Comparison of ENCODE assay signal across 2 cellular contexts in the genomic region with DNA sequence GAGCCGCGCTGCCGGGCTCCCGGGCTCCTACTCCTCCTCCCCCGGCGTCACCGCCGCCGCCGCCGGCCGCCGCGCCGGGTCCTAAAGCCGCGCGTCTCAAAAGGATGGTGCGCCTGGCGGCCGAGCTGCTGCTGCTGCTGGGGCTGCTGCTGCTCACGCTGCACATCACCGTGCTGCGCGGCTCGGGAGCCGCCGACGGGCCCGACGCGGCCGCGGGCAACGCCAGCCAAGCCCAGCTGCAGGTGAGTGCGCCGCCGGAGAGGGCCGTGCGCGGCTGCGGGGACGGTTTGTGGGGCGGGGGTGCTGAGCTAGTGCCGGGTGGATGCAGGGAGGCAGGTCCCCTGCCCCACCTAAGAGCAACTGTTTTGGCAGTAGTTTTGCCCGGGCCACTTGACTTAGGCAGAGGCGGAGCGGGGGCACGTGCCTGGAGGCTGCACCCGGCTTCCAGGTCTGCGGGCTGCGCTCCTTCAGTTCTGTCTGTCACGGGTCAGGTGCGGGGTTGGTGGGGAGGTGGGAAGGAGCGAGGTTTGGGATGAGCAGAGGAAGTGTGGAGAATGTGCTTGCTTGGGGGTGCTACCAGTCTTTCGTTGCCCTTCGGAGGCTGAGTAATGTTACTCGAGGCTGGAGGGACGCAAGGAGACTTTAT.
A peak's percentile ranks its signal among the peaks of the same experiment; 100 is the strongest.
TF ChIP-seq lines count a peak whose summit lies in the region.

No MANE protein-coding gene starts in this region.

TF ChIP-seq in HEK293, 187 proteins besides CTCF, POLR2A, EP300 and RAD21 (continues in another document):
- TF ChIP-seq, protein P1, sequence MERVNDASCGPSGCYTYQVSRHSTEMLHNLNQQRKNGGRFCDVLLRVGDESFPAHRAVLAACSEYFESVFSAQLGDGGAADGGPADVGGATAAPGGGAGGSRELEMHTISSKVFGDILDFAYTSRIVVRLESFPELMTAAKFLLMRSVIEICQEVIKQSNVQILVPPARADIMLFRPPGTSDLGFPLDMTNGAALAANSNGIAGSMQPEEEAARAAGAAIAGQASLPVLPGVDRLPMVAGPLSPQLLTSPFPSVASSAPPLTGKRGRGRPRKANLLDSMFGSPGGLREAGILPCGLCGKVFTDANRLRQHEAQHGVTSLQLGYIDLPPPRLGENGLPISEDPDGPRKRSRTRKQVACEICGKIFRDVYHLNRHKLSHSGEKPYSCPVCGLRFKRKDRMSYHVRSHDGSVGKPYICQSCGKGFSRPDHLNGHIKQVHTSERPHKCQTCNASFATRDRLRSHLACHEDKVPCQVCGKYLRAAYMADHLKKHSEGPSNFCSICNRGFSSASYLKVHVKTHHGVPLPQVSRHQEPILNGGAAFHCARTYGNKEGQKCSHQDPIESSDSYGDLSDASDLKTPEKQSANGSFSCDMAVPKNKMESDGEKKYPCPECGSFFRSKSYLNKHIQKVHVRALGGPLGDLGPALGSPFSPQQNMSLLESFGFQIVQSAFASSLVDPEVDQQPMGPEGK (tag by site-specific recombination; IDR thresholded peaks at IDR 0.05) = 0 out of 2 replicates have a peak, but pooled peaks have one; percentile 27
- TF ChIP-seq ZSCAN23 (tag by site-specific recombination; IDR thresholded peaks at IDR 0.05) (no peak), ZNF658 (tag by site-specific recombination; IDR thresholded peaks at IDR 0.05) (no peak), ZBTB20 (tag by site-specific recombination; IDR thresholded peaks at IDR 0.05) (peak; percentile 85), KLF8 (tag by site-specific recombination; IDR thresholded peaks at IDR 0.05) (peak; percentile 19; the same call in 1 of the 2 replicates), ZNF624 (tag by site-specific recombination; IDR thresholded peaks at IDR 0.05) (no peak), ZFP41 (tag by site-specific recombination; IDR thresholded peaks at IDR 0.05; ENCODE audit: borderline replicate concordance) (no peak), ZNF274 (IDR thresholded peaks at IDR 0.05; ENCODE audit: low read length) (no peak), ZNF274 (tag by site-specific recombination; IDR thresholded peaks at IDR 0.05; ENCODE audit: borderline replicate concordance) (no peak), ZBTB17 (tag by site-specific recombination; IDR thresholded peaks at IDR 0.05) (peak; percentile 61; the same call in 1 of the 2 replicates), ZNF335 (tag by site-specific recombination; conservative IDR thresholded peaks at IDR 0.05) (peak; percentile 66), ZNF660 (tag by site-specific recombination; IDR thresholded peaks at IDR 0.05) (no peak), ZSCAN16 (tag by site-specific recombination; IDR thresholded peaks at IDR 0.05) (no peak), EGR2 (tag by site-specific recombination; IDR thresholded peaks at IDR 0.05; ENCODE audit: low read depth) (peak; percentile 78), ZFHX2 (tag by site-specific recombination; conservative IDR thresholded peaks at IDR 0.05) (peak; percentile 79), ZNF621 (tag by site-specific recombination; IDR thresholded peaks at IDR 0.05) (no peak), ZBTB1 (tag by site-specific recombination; IDR thresholded peaks at IDR 0.05) (no peak)
- TF ChIP-seq, protein P2, sequence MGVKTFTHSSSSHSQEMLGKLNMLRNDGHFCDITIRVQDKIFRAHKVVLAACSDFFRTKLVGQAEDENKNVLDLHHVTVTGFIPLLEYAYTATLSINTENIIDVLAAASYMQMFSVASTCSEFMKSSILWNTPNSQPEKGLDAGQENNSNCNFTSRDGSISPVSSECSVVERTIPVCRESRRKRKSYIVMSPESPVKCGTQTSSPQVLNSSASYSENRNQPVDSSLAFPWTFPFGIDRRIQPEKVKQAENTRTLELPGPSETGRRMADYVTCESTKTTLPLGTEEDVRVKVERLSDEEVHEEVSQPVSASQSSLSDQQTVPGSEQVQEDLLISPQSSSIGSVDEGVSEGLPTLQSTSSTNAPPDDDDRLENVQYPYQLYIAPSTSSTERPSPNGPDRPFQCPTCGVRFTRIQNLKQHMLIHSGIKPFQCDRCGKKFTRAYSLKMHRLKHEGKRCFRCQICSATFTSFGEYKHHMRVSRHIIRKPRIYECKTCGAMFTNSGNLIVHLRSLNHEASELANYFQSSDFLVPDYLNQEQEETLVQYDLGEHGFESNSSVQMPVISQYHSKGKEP (tag by site-specific recombination; IDR thresholded peaks at IDR 0.05) = 0 out of 2 replicates have a peak, but pooled peaks have one; percentile 43
- TF ChIP-seq, protein P3, sequence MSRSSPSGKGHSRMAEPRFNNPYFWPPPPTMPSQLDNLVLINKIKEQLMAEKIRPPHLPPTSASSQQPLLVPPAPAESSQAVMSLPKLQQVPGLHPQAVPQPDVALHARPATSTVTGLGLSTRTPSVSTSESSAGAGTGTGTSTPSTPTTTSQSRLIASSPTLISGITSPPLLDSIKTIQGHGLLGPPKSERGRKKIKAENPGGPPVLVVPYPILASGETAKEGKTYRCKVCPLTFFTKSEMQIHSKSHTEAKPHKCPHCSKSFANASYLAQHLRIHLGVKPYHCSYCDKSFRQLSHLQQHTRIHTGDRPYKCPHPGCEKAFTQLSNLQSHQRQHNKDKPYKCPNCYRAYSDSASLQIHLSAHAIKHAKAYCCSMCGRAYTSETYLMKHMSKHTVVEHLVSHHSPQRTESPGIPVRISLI (tag by site-specific recombination; IDR thresholded peaks at IDR 0.05) = no peak
- TF ChIP-seq, protein P4, sequence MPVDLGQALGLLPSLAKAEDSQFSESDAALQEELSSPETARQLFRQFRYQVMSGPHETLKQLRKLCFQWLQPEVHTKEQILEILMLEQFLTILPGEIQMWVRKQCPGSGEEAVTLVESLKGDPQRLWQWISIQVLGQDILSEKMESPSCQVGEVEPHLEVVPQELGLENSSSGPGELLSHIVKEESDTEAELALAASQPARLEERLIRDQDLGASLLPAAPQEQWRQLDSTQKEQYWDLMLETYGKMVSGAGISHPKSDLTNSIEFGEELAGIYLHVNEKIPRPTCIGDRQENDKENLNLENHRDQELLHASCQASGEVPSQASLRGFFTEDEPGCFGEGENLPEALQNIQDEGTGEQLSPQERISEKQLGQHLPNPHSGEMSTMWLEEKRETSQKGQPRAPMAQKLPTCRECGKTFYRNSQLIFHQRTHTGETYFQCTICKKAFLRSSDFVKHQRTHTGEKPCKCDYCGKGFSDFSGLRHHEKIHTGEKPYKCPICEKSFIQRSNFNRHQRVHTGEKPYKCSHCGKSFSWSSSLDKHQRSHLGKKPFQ (tag by site-specific recombination; IDR thresholded peaks at IDR 0.05) = no peak
- TF ChIP-seq, protein P5, sequence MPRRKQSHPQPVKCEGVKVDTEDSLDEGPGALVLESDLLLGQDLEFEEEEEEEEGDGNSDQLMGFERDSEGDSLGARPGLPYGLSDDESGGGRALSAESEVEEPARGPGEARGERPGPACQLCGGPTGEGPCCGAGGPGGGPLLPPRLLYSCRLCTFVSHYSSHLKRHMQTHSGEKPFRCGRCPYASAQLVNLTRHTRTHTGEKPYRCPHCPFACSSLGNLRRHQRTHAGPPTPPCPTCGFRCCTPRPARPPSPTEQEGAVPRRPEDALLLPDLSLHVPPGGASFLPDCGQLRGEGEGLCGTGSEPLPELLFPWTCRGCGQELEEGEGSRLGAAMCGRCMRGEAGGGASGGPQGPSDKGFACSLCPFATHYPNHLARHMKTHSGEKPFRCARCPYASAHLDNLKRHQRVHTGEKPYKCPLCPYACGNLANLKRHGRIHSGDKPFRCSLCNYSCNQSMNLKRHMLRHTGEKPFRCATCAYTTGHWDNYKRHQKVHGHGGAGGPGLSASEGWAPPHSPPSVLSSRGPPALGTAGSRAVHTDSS (tag by site-specific recombination; IDR thresholded peaks at IDR 0.05) = 0 out of 2 replicates have a peak, but pooled peaks have one; percentile 11

TF ChIP-seq in HepG2, 621 proteins besides CTCF, POLR2A, EP300 and RAD21 (continued from another document and continues in another):
- TF ChIP-seq, protein P6, sequence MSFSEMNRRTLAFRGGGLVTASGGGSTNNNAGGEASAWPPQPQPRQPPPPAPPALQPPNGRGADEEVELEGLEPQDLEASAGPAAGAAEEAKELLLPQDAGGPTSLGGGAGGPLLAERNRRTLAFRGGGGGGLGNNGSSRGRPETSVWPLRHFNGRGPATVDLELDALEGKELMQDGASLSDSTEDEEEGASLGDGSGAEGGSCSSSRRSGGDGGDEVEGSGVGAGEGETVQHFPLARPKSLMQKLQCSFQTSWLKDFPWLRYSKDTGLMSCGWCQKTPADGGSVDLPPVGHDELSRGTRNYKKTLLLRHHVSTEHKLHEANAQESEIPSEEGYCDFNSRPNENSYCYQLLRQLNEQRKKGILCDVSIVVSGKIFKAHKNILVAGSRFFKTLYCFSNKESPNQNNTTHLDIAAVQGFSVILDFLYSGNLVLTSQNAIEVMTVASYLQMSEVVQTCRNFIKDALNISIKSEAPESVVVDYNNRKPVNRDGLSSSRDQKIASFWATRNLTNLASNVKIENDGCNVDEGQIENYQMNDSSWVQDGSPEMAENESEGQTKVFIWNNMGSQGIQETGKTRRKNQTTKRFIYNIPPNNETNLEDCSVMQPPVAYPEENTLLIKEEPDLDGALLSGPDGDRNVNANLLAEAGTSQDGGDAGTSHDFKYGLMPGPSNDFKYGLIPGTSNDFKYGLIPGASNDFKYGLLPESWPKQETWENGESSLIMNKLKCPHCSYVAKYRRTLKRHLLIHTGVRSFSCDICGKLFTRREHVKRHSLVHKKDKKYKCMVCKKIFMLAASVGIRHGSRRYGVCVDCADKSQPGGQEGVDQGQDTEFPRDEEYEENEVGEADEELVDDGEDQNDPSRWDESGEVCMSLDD (CRISPR knock-in tag; IDR thresholded peaks at IDR 0.05; ENCODE audit: borderline replicate concordance) = no peak
- TF ChIP-seq, protein P7, sequence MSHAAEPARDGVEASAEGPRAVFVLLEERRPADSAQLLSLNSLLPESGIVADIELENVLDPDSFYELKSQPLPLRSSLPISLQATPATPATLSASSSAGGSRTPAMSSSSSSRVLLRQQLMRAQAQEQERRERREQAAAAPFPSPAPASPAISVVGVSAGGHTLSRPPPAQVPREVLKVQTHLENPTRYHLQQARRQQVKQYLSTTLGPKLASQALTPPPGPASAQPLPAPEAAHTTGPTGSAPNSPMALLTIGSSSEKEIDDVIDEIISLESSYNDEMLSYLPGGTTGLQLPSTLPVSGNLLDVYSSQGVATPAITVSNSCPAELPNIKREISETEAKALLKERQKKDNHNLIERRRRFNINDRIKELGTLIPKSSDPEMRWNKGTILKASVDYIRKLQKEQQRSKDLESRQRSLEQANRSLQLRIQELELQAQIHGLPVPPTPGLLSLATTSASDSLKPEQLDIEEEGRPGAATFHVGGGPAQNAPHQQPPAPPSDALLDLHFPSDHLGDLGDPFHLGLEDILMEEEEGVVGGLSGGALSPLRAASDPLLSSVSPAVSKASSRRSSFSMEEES (CRISPR knock-in tag; IDR thresholded peaks at IDR 0.05) = 0 out of 2 replicates have a peak, but pooled peaks have one; percentile 35
- TF ChIP-seq, protein P8, sequence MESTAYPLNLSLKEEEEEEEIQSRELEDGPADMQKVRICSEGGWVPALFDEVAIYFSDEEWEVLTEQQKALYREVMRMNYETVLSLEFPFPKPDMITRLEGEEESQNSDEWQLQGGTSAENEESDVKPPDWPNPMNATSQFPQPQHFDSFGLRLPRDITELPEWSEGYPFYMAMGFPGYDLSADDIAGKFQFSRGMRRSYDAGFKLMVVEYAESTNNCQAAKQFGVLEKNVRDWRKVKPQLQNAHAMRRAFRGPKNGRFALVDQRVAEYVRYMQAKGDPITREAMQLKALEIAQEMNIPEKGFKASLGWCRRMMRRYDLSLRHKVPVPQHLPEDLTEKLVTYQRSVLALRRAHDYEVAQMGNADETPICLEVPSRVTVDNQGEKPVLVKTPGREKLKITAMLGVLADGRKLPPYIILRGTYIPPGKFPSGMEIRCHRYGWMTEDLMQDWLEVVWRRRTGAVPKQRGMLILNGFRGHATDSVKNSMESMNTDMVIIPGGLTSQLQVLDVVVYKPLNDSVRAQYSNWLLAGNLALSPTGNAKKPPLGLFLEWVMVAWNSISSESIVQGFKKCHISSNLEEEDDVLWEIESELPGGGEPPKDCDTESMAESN (CRISPR knock-in tag; conservative IDR thresholded peaks at IDR 0.05) = peak; percentile 84
- TF ChIP-seq ZNF263 (CRISPR knock-in tag; IDR thresholded peaks at IDR 0.05) (peak; percentile 73), RFX5 (IDR thresholded peaks at IDR 0.05; ENCODE audit: low read depth, low read length) (0 out of 2 replicates have a peak, but pooled peaks have one; percentile 24), KLF6 (CRISPR knock-in tag; IDR thresholded peaks at IDR 0.05) (peak; percentile 63; the same call in 1 of the 2 replicates), ZNF652 (CRISPR knock-in tag; IDR thresholded peaks at IDR 0.05; ENCODE audit: borderline replicate concordance, low read depth) (no peak), HNF4A (CRISPR knock-in tag; IDR thresholded peaks at IDR 0.05) (no peak), TEAD3 (CRISPR knock-in tag; optimal IDR thresholded peaks at IDR 0.05; ENCODE audit: borderline replicate concordance) (no peak), MXD4 (CRISPR knock-in tag; IDR thresholded peaks at IDR 0.05) (no peak), HDAC6 (IDR thresholded peaks at IDR 0.05; ENCODE audit: low read depth, low read length) (no peak), THAP11 (CRISPR knock-in tag; IDR thresholded peaks at IDR 0.05) (no peak), SP140L (CRISPR knock-in tag; IDR thresholded peaks at IDR 0.05; ENCODE audit: borderline replicate concordance) (no peak), RAD51 (IDR thresholded peaks at IDR 0.05; ENCODE audit: borderline replicate concordance) (no peak), SNRNP70 (IDR thresholded peaks at IDR 0.05; ENCODE audit: low read depth, low read length) (no peak), ZNF350 (CRISPR knock-in tag; IDR thresholded peaks at IDR 0.05; ENCODE audit: borderline replicate concordance, low read depth) (no peak)
- TF ChIP-seq, protein P9, sequence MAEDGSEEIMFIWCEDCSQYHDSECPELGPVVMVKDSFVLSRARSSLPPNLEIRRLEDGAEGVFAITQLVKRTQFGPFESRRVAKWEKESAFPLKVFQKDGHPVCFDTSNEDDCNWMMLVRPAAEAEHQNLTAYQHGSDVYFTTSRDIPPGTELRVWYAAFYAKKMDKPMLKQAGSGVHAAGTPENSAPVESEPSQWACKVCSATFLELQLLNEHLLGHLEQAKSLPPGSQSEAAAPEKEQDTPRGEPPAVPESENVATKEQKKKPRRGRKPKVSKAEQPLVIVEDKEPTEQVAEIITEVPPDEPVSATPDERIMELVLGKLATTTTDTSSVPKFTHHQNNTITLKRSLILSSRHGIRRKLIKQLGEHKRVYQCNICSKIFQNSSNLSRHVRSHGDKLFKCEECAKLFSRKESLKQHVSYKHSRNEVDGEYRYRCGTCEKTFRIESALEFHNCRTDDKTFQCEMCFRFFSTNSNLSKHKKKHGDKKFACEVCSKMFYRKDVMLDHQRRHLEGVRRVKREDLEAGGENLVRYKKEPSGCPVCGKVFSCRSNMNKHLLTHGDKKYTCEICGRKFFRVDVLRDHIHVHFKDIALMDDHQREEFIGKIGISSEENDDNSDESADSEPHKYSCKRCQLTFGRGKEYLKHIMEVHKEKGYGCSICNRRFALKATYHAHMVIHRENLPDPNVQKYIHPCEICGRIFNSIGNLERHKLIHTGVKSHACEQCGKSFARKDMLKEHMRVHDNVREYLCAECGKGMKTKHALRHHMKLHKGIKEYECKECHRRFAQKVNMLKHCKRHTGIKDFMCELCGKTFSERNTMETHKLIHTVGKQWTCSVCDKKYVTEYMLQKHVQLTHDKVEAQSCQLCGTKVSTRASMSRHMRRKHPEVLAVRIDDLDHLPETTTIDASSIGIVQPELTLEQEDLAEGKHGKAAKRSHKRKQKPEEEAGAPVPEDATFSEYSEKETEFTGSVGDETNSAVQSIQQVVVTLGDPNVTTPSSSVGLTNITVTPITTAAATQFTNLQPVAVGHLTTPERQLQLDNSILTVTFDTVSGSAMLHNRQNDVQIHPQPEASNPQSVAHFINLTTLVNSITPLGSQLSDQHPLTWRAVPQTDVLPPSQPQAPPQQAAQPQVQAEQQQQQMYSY (CRISPR knock-in tag; IDR thresholded peaks at IDR 0.05) = 0 out of 2 replicates have a peak, but pooled peaks have one; percentile 28
